20 cellular contexts compared by ENCODE assay signal in genomic region chr10:110775022-110775379, GRCh38.
DNase-seq lines count a peak whose midpoint lies in the region; ATAC-seq and TF ChIP-seq lines count a peak whose summit lies in the region.
"Had no signal": no experiment of that assay in that cellular context is flagged by ENCODE, and none has a peak within 500 bp of the region (broad histone marks: within the 10 kb centered on the region; RNA-seq: fewer than 3 reads in every experiment).

No MANE protein-coding gene starts in this region.

- no peak overlapping the region for H3K4me3 Mint-ChIP-seq in MCF 10A (ENCODE audit: unreplicated experiment)
- peak overlapping the region; percentile 44 for H3K4me3 Mint-ChIP-seq in stimulated activated effector memory CD8-positive, alpha-beta T cell treated with anti-CD3 and anti-CD28 coated beads, Interleukin-12 subunit alpha, Interleukin-12 subunit beta, amount 100 ng/mL, for 72 hours
- H3K4me3 Mint-ChIP-seq: nephron, WTC11 had no signal

- peak overlapping the region; percentile 94 for H3K27ac Mint-ChIP-seq in MCF 10A (ENCODE audit: low read depth, unreplicated experiment)
- peak overlapping the region; percentile 92 for H3K27ac Mint-ChIP-seq in stimulated activated effector memory CD8-positive, alpha-beta T cell treated with anti-CD3 and anti-CD28 coated beads, Interleukin-12 subunit alpha, Interleukin-12 subunit beta, amount 100 ng/mL, for 72 hours
- H3K27ac Mint-ChIP-seq: WTC11 had no signal

- H3K4me1 Mint-ChIP-seq in MCF 10A (ENCODE audit: insufficient read depth, unreplicated experiment) = peaks cover 28% of the 10 kb centered on the region
- H3K4me1 Mint-ChIP-seq in stimulated activated effector memory CD8-positive, alpha-beta T cell treated with anti-CD3 and anti-CD28 coated beads, Interleukin-12 subunit alpha, Interleukin-12 subunit beta, amount 100 ng/mL, for 72 hours = peaks cover 16% of the 10 kb centered on the region

- H3K27me3 ChIP-seq in breast epithelium (no peaks in the 10 kb centered on the region), PC-9 (ENCODE audit: insufficient read depth, low read depth) (no peaks in the 10 kb centered on the region), duodenal mucosa (ENCODE audit: control insufficient read depth in 1 of 2, insufficient read depth in 2 of 2, low read length in 2 of 2) (no peaks in the 10 kb centered on the region), MM.1S (replicated peaks; ENCODE audit: insufficient read depth, low read length) (no peaks in the 10 kb centered on the region)
- H3K27me3 ChIP-seq: esophagus muscularis mucosa had no signal

- H3K27ac ChIP-seq in breast epithelium = no peak overlapping the region
- peak overlapping the region; percentile 79 for H3K27ac ChIP-seq in PC-9
- peak overlapping the region; percentile 74 for H3K27ac ChIP-seq in duodenal mucosa (ENCODE audit: low read depth, low read length)
- no peak overlapping the region for H3K27ac ChIP-seq in MM.1S (ENCODE audit: low read length)
- H3K27ac ChIP-seq: esophagus muscularis mucosa, upper lobe of left lung had no signal

- POLR2A ChIA-PET in MCF 10A (lab: Yijun Ruan, JAX) (interaction anchor here (0.6 to 2.6 kb wide), 11 partner anchors 13 to 129 kb away, joined by 4 to 18 read pairs (median 8); partner anchors contain the start of gene PDCD4), PC-9 (lab: Charles Lee; ENCODE audit: unreplicated experiment) (no interaction called here)

- intact Hi-C loops in MCF 10A (cut with micrococcal nuclease) (no loop called here), breast epithelium (cut with DNase I; ENCODE audit: low total_unique reads) (no loop called here), PC-9 (cut with micrococcal nuclease; ENCODE audit: unreplicated experiment) (no loop called here)

- H3K27me3 Mint-ChIP-seq in MCF 10A (ENCODE audit: insufficient read depth, unreplicated experiment) = no peaks in the 10 kb centered on the region

- no peak for TF ChIP-seq CTCF in MCF 10A (IDR thresholded peaks at IDR 0.05; ENCODE audit: unreplicated experiment)
- TF ChIP-seq CTCF in breast epithelium (IDR thresholded peaks at IDR 0.05) = no peak
- TF ChIP-seq CTCF in PC-9 (conservative IDR thresholded peaks at IDR 0.05) = no peak
- TF ChIP-seq CTCF in MM.1S (IDR thresholded peaks at IDR 0.05; ENCODE audit: low read length) = no peak

- no peaks in the 10 kb centered on the region for H3K36me3 ChIP-seq in breast epithelium
- no peaks in the 10 kb centered on the region for H3K36me3 ChIP-seq in PC-9 (ENCODE audit: low read depth)
- no peaks in the 10 kb centered on the region for H3K36me3 ChIP-seq in duodenal mucosa (ENCODE audit: control insufficient read depth in 1 of 2, insufficient read depth in 2 of 2, low read length in 2 of 2)
- H3K36me3 ChIP-seq in MM.1S (replicated peaks; ENCODE audit: insufficient read depth, low read length) = no peaks in the 10 kb centered on the region
- H3K36me3 ChIP-seq: esophagus muscularis mucosa, upper lobe of left lung had no signal

- H3K4me1 ChIP-seq in breast epithelium (no peaks in the 10 kb centered on the region), PC-9 (replicated peaks; ENCODE audit: insufficient read depth) (peaks cover 23% of the 10 kb centered on the region), duodenal mucosa (ENCODE audit: control insufficient read depth in 1 of 2, insufficient read depth in 2 of 2, low read length in 2 of 2) (peaks cover 11 to 26% of the 10 kb centered on the region in 2 donors), MM.1S (ENCODE audit: low read length) (no peaks in the 10 kb centered on the region)

- no peak overlapping the region for H3K4me3 ChIP-seq in breast epithelium
- H3K4me3 ChIP-seq in PC-9 = no peak overlapping the region
- no peak overlapping the region for H3K4me3 ChIP-seq in duodenal mucosa (ENCODE audit: low read depth in 1 of 2, low read length in 2 of 2)
- no peak overlapping the region for H3K4me3 ChIP-seq in MM.1S (ENCODE audit: low read length)
- H3K4me3 ChIP-seq: esophagus muscularis mucosa, upper lobe of left lung had no signal

- H3K9me3 ChIP-seq in breast epithelium (no peaks in the 10 kb centered on the region), PC-9 (ENCODE audit: insufficient read depth, low read depth) (no peaks in the 10 kb centered on the region), duodenal mucosa (ENCODE audit: control insufficient read depth in 1 of 2, low read length in 2 of 2) (no peaks in the 10 kb centered on the region), MM.1S (replicated peaks; ENCODE audit: insufficient read depth, low read length) (no peaks in the 10 kb centered on the region)
- H3K9me3 ChIP-seq: esophagus muscularis mucosa, upper lobe of left lung had no signal

- no peak for ATAC-seq in stimulated activated effector memory CD8-positive, alpha-beta T cell treated with anti-CD3 and anti-CD28 coated beads, Interleukin-12 subunit alpha, Interleukin-12 subunit beta, amount 100 ng/mL, for 72 hours
- ATAC-seq: WTC11 had no signal

- H2AFZ ChIP-seq in PC-9 = no peak overlapping the region
- H2AFZ ChIP-seq in MM.1S (ENCODE audit: low read length) = no peak overlapping the region

- BruUV-seq in MCF 10A (replicated peaks; lab: Mats Ljungman, UMichigan) = no TSS peak
- no TSS peak for BruUV-seq in PC-9 (replicated peaks; lab: Mats Ljungman, UMichigan)

- H3K4me2 ChIP-seq in PC-9 (peak overlapping the region; percentile 48), MM.1S (ENCODE audit: low read depth, low read length) (no peak overlapping the region)

- no peak for TF ChIP-seq POLR2A in breast epithelium (IDR thresholded peaks at IDR 0.05)

- CTCF ChIA-PET in MCF 10A (lab: Yijun Ruan, JAX) = interaction anchor here (0.6 to 1.2 kb wide), 3 partner anchors 28 to 75 kb away, joined by 3 to 4 read pairs (median 3); no protein-coding TSS in a partner anchor
- CTCF ChIA-PET in PC-9 (lab: Charles Lee) = interaction anchor here (0.8 kb wide), 1 partner anchor 103 kb away, joined by 3 read pairs; no protein-coding TSS in a partner anchor

- H3F3A ChIP-seq in PC-9 (ENCODE audit: insufficient read depth, low read depth) (peaks cover 20% of the 10 kb centered on the region), MM.1S (ENCODE audit: insufficient read depth, low read length) (no peaks in the 10 kb centered on the region)

- no peaks in the 10 kb centered on the region for H3K9me3 Mint-ChIP-seq in MCF 10A (ENCODE audit: unreplicated experiment)
- H3K9me3 Mint-ChIP-seq in stimulated activated effector memory CD8-positive, alpha-beta T cell treated with anti-CD3 and anti-CD28 coated beads, Interleukin-12 subunit alpha, Interleukin-12 subunit beta, amount 100 ng/mL, for 72 hours = no peaks in the 10 kb centered on the region
- H3K9me3 Mint-ChIP-seq: nephron, WTC11 had no signal

- DNase-seq in MCF 10A (ENCODE audit: unreplicated experiment) = peak; percentile 32
- DNase-seq in breast epithelium (ENCODE audit: low spot score in 2 of 2) = no peak
- peak; percentile 16 to 88 for DNase-seq in PC-9
- DNase-seq in stimulated activated effector memory CD8-positive, alpha-beta T cell treated with anti-CD3 and anti-CD28 coated beads, Interleukin-12 subunit alpha, Interleukin-12 subunit beta, amount 100 ng/mL, for 72 hours (ENCODE audit: low spot score in 2 of 2) = no peak
- DNase-seq in NCI-H2196 treated with DMSO at 0.1 percent for 48 hours (lab: John Stamatoyannopoulos, UW; ENCODE audit: unreplicated experiment) = no peak
- DNase-seq in NCI-H748 (lab: John Stamatoyannopoulos, UW; ENCODE audit: unreplicated experiment) = no peak
- no peak for DNase-seq in MM.1S
- DNase-seq: activated T-cell treated with anti-CD3 and anti-CD28 coated beads, Interleukin-2, amount 50 U/mL, for 1 hour; amygdala; COR-L47; hypothalamus; KG1; NCI-H1417 treated with DMSO at 0.1 percent for 48 hours; NCI-H226; SW 1271; upper lobe of left lung had no signal

- H3K79me2 ChIP-seq in PC-9 (ENCODE audit: low read depth) (no peaks in the 10 kb centered on the region), MM.1S (ENCODE audit: low read length) (no peaks in the 10 kb centered on the region)

- H3K9me2 ChIP-seq in PC-9 (ENCODE audit: insufficient read depth) (no peaks in the 10 kb centered on the region), MM.1S (replicated peaks; ENCODE audit: insufficient read depth, low read length) (no peaks in the 10 kb centered on the region)

- H4K20me1 ChIP-seq in PC-9 (ENCODE audit: insufficient read depth) = no peaks in the 10 kb centered on the region
- H4K20me1 ChIP-seq in MM.1S (ENCODE audit: insufficient read depth, low read length) = no peaks in the 10 kb centered on the region

- no peaks in the 10 kb centered on the region for H3K36me3 Mint-ChIP-seq in MCF 10A (ENCODE audit: insufficient read depth, unreplicated experiment)
- H3K36me3 Mint-ChIP-seq in stimulated activated effector memory CD8-positive, alpha-beta T cell treated with anti-CD3 and anti-CD28 coated beads, Interleukin-12 subunit alpha, Interleukin-12 subunit beta, amount 100 ng/mL, for 72 hours = peaks cover 7% of the 10 kb centered on the region
- H3K36me3 Mint-ChIP-seq: WTC11 had no signal

- no peak overlapping the region for H3K9ac ChIP-seq in duodenal mucosa (ENCODE audit: low read depth in 1 of 2, low read length in 2 of 2)
- no peak overlapping the region for H3K9ac ChIP-seq in MM.1S (ENCODE audit: low read length)

Comparison
In these comparisons a context has a peak if more than half of its experiments do, and no peak if none do; other contexts are left out.
1. DNase-seq: peak in MCF 10A (single experiment) and PC-9 (2 of 2); none in breast epithelium (0 of 2), stimulated activated effector memory CD8-positive, alpha-beta T cell treated with anti-CD3 and anti-CD28 coated beads, Interleukin-12 subunit alpha, Interleukin-12 subunit beta, amount 100 ng/mL, for 72 hours (0 of 2), NCI-H2196 treated with DMSO at 0.1 percent for 48 hours (single experiment), NCI-H748 (single experiment) and MM.1S (single experiment).
2. H3K27ac ChIP-seq: peak in PC-9 (single experiment) and duodenal mucosa (single experiment); none in breast epithelium (0 of 2) and MM.1S (single experiment).